Comparison of ENCODE assay signal across 1 cellular context in the genomic region with DNA sequence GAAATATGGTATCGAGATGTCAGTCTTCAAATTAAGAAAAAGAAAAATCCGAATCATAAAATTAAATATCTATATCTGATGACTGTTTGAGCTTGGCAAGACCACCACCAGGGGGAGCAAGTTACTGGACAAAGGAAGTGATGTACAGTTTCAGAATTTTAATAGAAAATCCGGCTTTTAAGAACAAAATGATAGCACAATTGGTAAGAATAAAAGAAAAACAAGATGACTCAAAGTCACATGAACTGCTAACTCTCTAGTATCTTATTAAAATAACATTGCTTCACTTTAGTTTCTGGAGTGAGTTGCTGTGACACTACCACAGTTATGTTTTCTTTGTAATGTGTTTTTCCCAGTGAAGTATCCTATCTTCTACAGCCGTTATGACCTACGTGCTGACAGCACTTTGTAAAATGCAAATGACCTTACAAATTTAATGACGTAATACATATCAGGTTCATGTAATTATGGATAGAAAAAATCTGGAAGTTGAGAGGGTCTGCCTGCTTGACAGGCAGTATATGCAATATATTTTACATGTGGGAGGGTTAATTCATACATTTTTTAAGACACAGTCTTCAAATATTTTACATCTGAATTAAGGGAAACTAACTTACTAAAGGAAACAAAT.
TF ChIP-seq lines count a peak whose summit lies in the region.

No MANE protein-coding gene starts in this region.

TF ChIP-seq in WTC11, 78 proteins besides CTCF, POLR2A, EP300 and RAD21 (continued from another document):
- TF ChIP-seq, protein P1, sequence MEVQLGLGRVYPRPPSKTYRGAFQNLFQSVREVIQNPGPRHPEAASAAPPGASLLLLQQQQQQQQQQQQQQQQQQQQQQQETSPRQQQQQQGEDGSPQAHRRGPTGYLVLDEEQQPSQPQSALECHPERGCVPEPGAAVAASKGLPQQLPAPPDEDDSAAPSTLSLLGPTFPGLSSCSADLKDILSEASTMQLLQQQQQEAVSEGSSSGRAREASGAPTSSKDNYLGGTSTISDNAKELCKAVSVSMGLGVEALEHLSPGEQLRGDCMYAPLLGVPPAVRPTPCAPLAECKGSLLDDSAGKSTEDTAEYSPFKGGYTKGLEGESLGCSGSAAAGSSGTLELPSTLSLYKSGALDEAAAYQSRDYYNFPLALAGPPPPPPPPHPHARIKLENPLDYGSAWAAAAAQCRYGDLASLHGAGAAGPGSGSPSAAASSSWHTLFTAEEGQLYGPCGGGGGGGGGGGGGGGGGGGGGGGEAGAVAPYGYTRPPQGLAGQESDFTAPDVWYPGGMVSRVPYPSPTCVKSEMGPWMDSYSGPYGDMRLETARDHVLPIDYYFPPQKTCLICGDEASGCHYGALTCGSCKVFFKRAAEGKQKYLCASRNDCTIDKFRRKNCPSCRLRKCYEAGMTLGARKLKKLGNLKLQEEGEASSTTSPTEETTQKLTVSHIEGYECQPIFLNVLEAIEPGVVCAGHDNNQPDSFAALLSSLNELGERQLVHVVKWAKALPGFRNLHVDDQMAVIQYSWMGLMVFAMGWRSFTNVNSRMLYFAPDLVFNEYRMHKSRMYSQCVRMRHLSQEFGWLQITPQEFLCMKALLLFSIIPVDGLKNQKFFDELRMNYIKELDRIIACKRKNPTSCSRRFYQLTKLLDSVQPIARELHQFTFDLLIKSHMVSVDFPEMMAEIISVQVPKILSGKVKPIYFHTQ (CRISPR knock-in tag; IDR thresholded peaks at IDR 0.05) = no peak
